ENCODE assay signal across 15 cellular contexts in genomic region chr5:77367733-77368132, GRCh38.
A peak's percentile ranks its signal among the peaks of the same experiment; 100 is the strongest.
DNase-seq lines count a peak whose midpoint lies in the region; ATAC-seq, FAIRE-seq and TF ChIP-seq lines count a peak whose summit lies in the region.
"Had no signal": no experiment of that assay in that cellular context is flagged by ENCODE, and none has a peak within 500 bp of the region (broad histone marks: within the 10 kb centered on the region; RNA-seq: fewer than 3 reads in every experiment).

No MANE protein-coding gene starts in this region.

- no peak overlapping the region for H3K4me2 ChIP-seq in astrocyte (ENCODE audit: low read length)

- H3K27ac ChIP-seq in astrocyte (ENCODE audit: low read depth, low read length), result no peak overlapping the region

- H4K20me1 ChIP-seq in astrocyte (ENCODE audit: insufficient read depth, low read length), result no peaks in the 10 kb centered on the region

- DNase-seq in activated T-cell treated with anti-CD3 and anti-CD28 coated beads, Interleukin-2, amount 50 U/mL, for 4 hours, result no peak
- no peak for DNase-seq in activated T-cell treated with anti-CD3 and anti-CD28 coated beads, Interleukin-2, amount 50 U/mL, for 1 hour
- DNase-seq in HS-27A (ENCODE audit: low read depth), result peak; percentile 9
- DNase-seq in astrocyte (ENCODE audit: low read depth), result peak; percentile 34
- DNase-seq in retinal pigment epithelial cell (ENCODE audit: low read depth), result peak; percentile 14
- no peak for DNase-seq in NCI-H1417 treated with DMSO at 0.1 percent for 48 hours (lab: John Stamatoyannopoulos, UW)
- DNase-seq: activated CD8-positive, alpha-beta memory T cell treated with anti-CD3 and anti-CD28 coated beads, Interleukin-2, amount 50 U/mL, for 48 hours; NCI-H1417; NCI-H446 treated with DMSO at 0.1 percent for 48 hours; retina had no signal

- no peaks in the 10 kb centered on the region for H3K36me3 ChIP-seq in astrocyte (ENCODE audit: insufficient read depth, low read length)

- H3K4me3 ChIP-seq in astrocyte (ENCODE audit: insufficient read depth, low read depth, low read length) (no peak overlapping the region), retinal pigment epithelial cell (ENCODE audit: low read length) (no peak overlapping the region)

- H3K79me2 ChIP-seq in astrocyte (ENCODE audit: insufficient read depth, low read length), result no peaks in the 10 kb centered on the region

- H3K9ac ChIP-seq in astrocyte (ENCODE audit: low read length), result no peak overlapping the region

- FAIRE-seq in astrocyte (lab: Jason Lieb, UNC), result peak; percentile 5
- FAIRE-seq: D721Med had no signal

- H2AFZ ChIP-seq in astrocyte (ENCODE audit: low read depth, low read length), result no peak overlapping the region

- no peak overlapping the region for H3K27ac Mint-ChIP-seq in astrocyte (ENCODE audit: unreplicated experiment)
- H3K27ac Mint-ChIP-seq: stimulated activated naive CD8-positive, alpha-beta T cell treated with anti-CD3 and anti-CD28 coated beads, Interleukin-15, Interleukin-2, amounts not matched to agents 100 ng/mL and 50 ng/mL, for 24 hours had no signal

- peaks cover 2% of the 10 kb centered on the region for H3K4me1 Mint-ChIP-seq in activated T-cell treated with anti-CD3 and anti-CD28 coated beads, Interleukin-2, amount 50 U/mL, for 4 hours (ENCODE audit: low read depth)
- no peaks in the 10 kb centered on the region for H3K4me1 Mint-ChIP-seq in astrocyte (ENCODE audit: low read depth, unreplicated experiment)
- H3K4me1 Mint-ChIP-seq: neural crest cell had no signal

- H3K27me3 Mint-ChIP-seq in activated T-cell treated with anti-CD3 and anti-CD28 coated beads, Interleukin-2, amount 50 U/mL, for 4 hours (ENCODE audit: low read depth), result no peaks in the 10 kb centered on the region
- no peaks in the 10 kb centered on the region for H3K27me3 Mint-ChIP-seq in astrocyte (ENCODE audit: low read depth, unreplicated experiment)
- H3K27me3 Mint-ChIP-seq: stimulated activated naive CD8-positive, alpha-beta T cell treated with anti-CD3 and anti-CD28 coated beads, Interleukin-15, Interleukin-2, amounts not matched to agents 100 ng/mL and 50 ng/mL, for 24 hours had no signal

- no peaks in the 10 kb centered on the region for H3K27me3 ChIP-seq in astrocyte (ENCODE audit: insufficient read depth, low read length)

- no peaks in the 10 kb centered on the region for H3K9me3 Mint-ChIP-seq in activated T-cell treated with anti-CD3 and anti-CD28 coated beads, Interleukin-2, amount 50 U/mL, for 4 hours
- no peaks in the 10 kb centered on the region for H3K9me3 Mint-ChIP-seq in astrocyte (ENCODE audit: unreplicated experiment)
- H3K9me3 Mint-ChIP-seq: neural crest cell; stimulated activated naive CD8-positive, alpha-beta T cell treated with anti-CD3 and anti-CD28 coated beads, Interleukin-15, Interleukin-2, amounts not matched to agents 100 ng/mL and 50 ng/mL, for 24 hours had no signal

- H3K36me3 Mint-ChIP-seq in activated T-cell treated with anti-CD3 and anti-CD28 coated beads, Interleukin-2, amount 50 U/mL, for 4 hours (ENCODE audit: insufficient read depth), result no peaks in the 10 kb centered on the region
- peaks cover 3% of the 10 kb centered on the region for H3K36me3 Mint-ChIP-seq in astrocyte (ENCODE audit: low read depth, unreplicated experiment)

- no peaks in the 10 kb centered on the region for H3K4me1 ChIP-seq in astrocyte (ENCODE audit: insufficient read depth, low read length)

- TF ChIP-seq CTCF in astrocyte (IDR thresholded peaks at IDR 0.05; ENCODE audit: insufficient read depth, low read depth, low read length) (no peak), retinal pigment epithelial cell (conservative IDR thresholded peaks at IDR 0.05; ENCODE audit: low read depth, low read length) (no peak)

- H3K4me3 Mint-ChIP-seq in activated T-cell treated with anti-CD3 and anti-CD28 coated beads, Interleukin-2, amount 50 U/mL, for 4 hours, result no peak overlapping the region
- no peak overlapping the region for H3K4me3 Mint-ChIP-seq in astrocyte (ENCODE audit: unreplicated experiment)
- H3K4me3 Mint-ChIP-seq: neural crest cell; stimulated activated naive CD8-positive, alpha-beta T cell treated with anti-CD3 and anti-CD28 coated beads, Interleukin-15, Interleukin-2, amounts not matched to agents 100 ng/mL and 50 ng/mL, for 24 hours had no signal

- no peaks in the 10 kb centered on the region for H3K9me3 ChIP-seq in astrocyte (ENCODE audit: insufficient read depth, low read depth, low read length)

- peak; percentile 60 to 78 for ATAC-seq in activated T-cell treated with anti-CD3 and anti-CD28 coated beads, Interleukin-2, amount 50 U/mL, for 4 hours
- ATAC-seq in HG03039 (IDR thresholded peaks at IDR 0.05; ENCODE audit: unreplicated experiment), result no peak
- no peak for ATAC-seq in HG02642 (IDR thresholded peaks at IDR 0.05; ENCODE audit: poor library complexity, unreplicated experiment)

Comparison
In these comparisons a context has a peak if more than half of its experiments do, and no peak if none do; other contexts are left out.
1. ATAC-seq: peak in activated T-cell treated with anti-CD3 and anti-CD28 coated beads, Interleukin-2, amount 50 U/mL, for 4 hours (2 of 2); none in HG03039 (single experiment) and HG02642 (single experiment).
2. DNase-seq: peak in HS-27A (single experiment), astrocyte (single experiment) and retinal pigment epithelial cell (single experiment); none in activated T-cell treated with anti-CD3 and anti-CD28 coated beads, Interleukin-2, amount 50 U/mL, for 4 hours (single experiment), activated T-cell treated with anti-CD3 and anti-CD28 coated beads, Interleukin-2, amount 50 U/mL, for 1 hour (single experiment) and NCI-H1417 treated with DMSO at 0.1 percent for 48 hours (single experiment).